Comparison of ENCODE assay signal across 8 cellular contexts in the genomic region with DNA sequence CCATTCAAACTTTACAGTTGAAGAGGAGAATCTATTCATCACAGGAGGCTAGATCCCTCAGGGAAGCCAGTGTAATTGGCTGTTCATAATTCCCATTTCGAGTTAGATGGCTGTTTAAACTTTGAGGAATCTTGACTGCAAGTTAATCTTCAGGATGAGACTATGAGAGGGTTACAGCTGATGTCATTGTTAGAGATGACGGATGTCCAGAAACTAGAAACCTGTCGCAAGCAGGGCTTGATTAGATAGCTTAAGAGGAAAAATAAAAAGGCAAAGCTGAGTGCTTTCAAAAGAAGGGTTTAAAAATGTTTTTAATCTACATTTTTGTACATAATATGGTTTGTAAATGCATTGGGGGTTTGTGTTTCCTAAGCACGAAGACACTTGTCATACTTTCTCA.
"Had no signal": no experiment of that assay in that cellular context is flagged by ENCODE, and none has a peak within 500 bp of the region (broad histone marks: within the 10 kb centered on the region; RNA-seq: fewer than 3 reads in every experiment).

No MANE protein-coding gene starts in this region.

- H3K4me3 ChIP-seq: GM12878 had no signal

- DNase-seq: GDM1, GF-D8 had no signal

- ATAC-seq: GM12878 had no signal

- FAIRE-seq: G401.6, GM12878, GM12891, GM12892, GM18507, GM19239 had no signal
